15 cellular contexts compared by ENCODE assay signal in genomic region chr2:80482276-80482675, GRCh38.
DNase-seq lines count a peak whose midpoint lies in the region; ATAC-seq and TF ChIP-seq lines count a peak whose summit lies in the region.
"Had no signal": no experiment of that assay in that cellular context is flagged by ENCODE, and none has a peak within 500 bp of the region (broad histone marks: within the 10 kb centered on the region; RNA-seq: fewer than 3 reads in every experiment).

No MANE protein-coding gene starts in this region.

- H3K27me3 ChIP-seq in heart right ventricle: no peaks in the 10 kb centered on the region
- no peaks in the 10 kb centered on the region for H3K27me3 ChIP-seq in right atrium auricular region
- no peaks in the 10 kb centered on the region for H3K27me3 ChIP-seq in BE2C

- peak in 5 of 8 donors; percentile 25 to 77 (median 65) for ATAC-seq in heart right ventricle
- ATAC-seq: GM23338 had no signal

- peak; percentile 13 for DNase-seq in NCI-H2227 treated with DMSO at 0.1 percent for 48 hours (lab: John Stamatoyannopoulos, UW)
- DNase-seq in NCI-H2227 (lab: John Stamatoyannopoulos, UW; ENCODE audit: unreplicated experiment): no peak
- no peak for DNase-seq in heart right ventricle
- DNase-seq in right atrium auricular region (ENCODE audit: low spot score): no peak
- DNase-seq in NCI-H69 (lab: John Stamatoyannopoulos, UW): peak; percentile 83
- peak; percentile 23 to 63 for DNase-seq in lung microvascular endothelial cell (ENCODE audit: low read depth in 2 of 2)
- no peak for DNase-seq in BE2C
- DNase-seq: ACHN; C1 segment of cervical spinal cord; Calu3; CD4-positive, alpha-beta T cell; DMS 273 treated with DMSO at 0.1 percent for 48 hours; H7 had no signal

- intact Hi-C loops in heart right ventricle (cut with DNase I): loop anchor here in 2 of 10 donors (5.0 kb wide), 1 partner anchor 120 kb away; no protein-coding TSS in a partner anchor

- no peaks in the 10 kb centered on the region for H3K36me3 ChIP-seq in heart right ventricle
- H3K36me3 ChIP-seq in right atrium auricular region: no peaks in the 10 kb centered on the region
- no peaks in the 10 kb centered on the region for H3K36me3 ChIP-seq in BE2C

- H3K27ac ChIP-seq in heart right ventricle (peak overlapping the region in 6 of 10 donors; percentile 34 to 65 (median 54)), right atrium auricular region (peak overlapping the region in 1 of 2 donors; percentile 11)
- H3K27ac ChIP-seq: HL-60 had no signal

- H3K9me3 ChIP-seq in heart right ventricle: no peaks in the 10 kb centered on the region
- H3K9me3 ChIP-seq in right atrium auricular region: no peaks in the 10 kb centered on the region
- no peaks in the 10 kb centered on the region for H3K9me3 ChIP-seq in BE2C

- H3K4me3 ChIP-seq in heart right ventricle: no peak overlapping the region
- no peak overlapping the region for H3K4me3 ChIP-seq in right atrium auricular region
- H3K4me3 ChIP-seq in BE2C (ENCODE audit: low read depth, low read length): no peak overlapping the region
- H3K4me3 ChIP-seq: GM23338 had no signal

- TF ChIP-seq CTCF in heart right ventricle (IDR thresholded peaks at IDR 0.05): no peak
- TF ChIP-seq CTCF in right atrium auricular region (IDR thresholded peaks at IDR 0.05): no peak
- no peak for TF ChIP-seq CTCF in BE2C (IDR thresholded peaks at IDR 0.05; ENCODE audit: low read depth, low read length)

- 75 to 76% methylated on average over 3 of the region's 3 CpGs for WGBS in heart right ventricle, 2 donors

- peaks cover 0 to 20% (median 0%) of the 10 kb centered on the region in 9 donors for H3K4me1 ChIP-seq in heart right ventricle
- H3K4me1 ChIP-seq in right atrium auricular region: no peaks in the 10 kb centered on the region
- no peaks in the 10 kb centered on the region; the same call in 1 of the 2 replicates for H3K4me1 ChIP-seq in BE2C

Comparison
In these comparisons a context has a peak if more than half of its experiments do, and no peak if none do; other contexts are left out.
1. DNase-seq: peak in NCI-H2227 treated with DMSO at 0.1 percent for 48 hours (single experiment), NCI-H69 (single experiment) and lung microvascular endothelial cell (2 of 2); none in NCI-H2227 (single experiment), heart right ventricle (0 of 2), right atrium auricular region (single experiment) and BE2C (single experiment).